In the genomic region with DNA sequence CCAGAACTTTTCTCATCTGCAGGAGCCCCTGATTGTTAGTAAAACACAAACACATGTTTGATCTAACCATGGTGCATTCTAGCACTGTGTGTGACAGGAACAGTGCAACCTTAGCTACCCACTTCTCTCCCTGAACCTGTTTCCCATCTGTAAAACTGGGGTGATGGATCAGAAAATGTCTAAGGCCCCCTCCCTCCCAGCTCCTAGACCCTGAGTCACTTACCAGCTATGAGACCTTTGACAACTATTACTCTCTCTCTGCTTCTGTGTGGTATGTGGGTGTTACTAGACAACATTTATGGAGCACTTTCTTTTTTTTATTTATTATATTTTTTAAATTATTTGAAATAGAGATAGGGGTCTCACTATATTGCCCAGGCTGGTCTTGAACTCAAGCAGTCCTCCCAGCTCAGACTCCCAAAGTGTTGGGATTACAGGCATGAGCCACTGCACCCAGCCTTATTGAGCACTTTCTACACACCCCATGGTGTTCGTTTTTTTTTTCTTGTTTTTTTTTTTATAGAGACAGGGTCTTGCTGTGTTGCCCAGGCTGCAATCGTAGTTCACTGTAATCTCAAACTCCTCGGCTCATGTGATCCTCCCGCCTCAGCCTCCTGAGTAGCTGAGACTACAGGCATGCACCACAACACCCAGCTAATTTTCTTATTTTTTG, we compare ENCODE assay signal across 1 cellular context.
TF ChIP-seq lines count a peak whose summit lies in the region.

No MANE protein-coding gene starts in this region.

TF ChIP-seq in HepG2, 621 proteins besides CTCF, POLR2A, EP300 and RAD21:
- TF ChIP-seq STAG1 (CRISPR knock-in tag; IDR thresholded peaks at IDR 0.05) (no peak), TCF12 (IDR thresholded peaks at IDR 0.05) (no peak), TCF12 (CRISPR knock-in tag; IDR thresholded peaks at IDR 0.05) (no peak), HNRNPK (IDR thresholded peaks at IDR 0.05; ENCODE audit: low read depth, low read length, poor library complexity, severe bottlenecking) (no peak), ZNF329 (CRISPR knock-in tag; IDR thresholded peaks at IDR 0.05; ENCODE audit: low read depth) (no peak), ZNF567 (CRISPR knock-in tag; IDR thresholded peaks at IDR 0.05; ENCODE audit: borderline replicate concordance) (no peak), NFYB (CRISPR knock-in tag; IDR thresholded peaks at IDR 0.05) (no peak), MTF2 (CRISPR knock-in tag; IDR thresholded peaks at IDR 0.05; ENCODE audit: borderline replicate concordance) (no peak), AGO1 (IDR thresholded peaks at IDR 0.05; ENCODE audit: low read depth, low read length, poor library complexity, severe bottlenecking) (no peak), HMG20B (CRISPR knock-in tag; conservative IDR thresholded peaks at IDR 0.05) (no peak), JARID2 (CRISPR knock-in tag; IDR thresholded peaks at IDR 0.05; ENCODE audit: insufficient replicate concordance) (no peak)
- TF ChIP-seq, protein P1, sequence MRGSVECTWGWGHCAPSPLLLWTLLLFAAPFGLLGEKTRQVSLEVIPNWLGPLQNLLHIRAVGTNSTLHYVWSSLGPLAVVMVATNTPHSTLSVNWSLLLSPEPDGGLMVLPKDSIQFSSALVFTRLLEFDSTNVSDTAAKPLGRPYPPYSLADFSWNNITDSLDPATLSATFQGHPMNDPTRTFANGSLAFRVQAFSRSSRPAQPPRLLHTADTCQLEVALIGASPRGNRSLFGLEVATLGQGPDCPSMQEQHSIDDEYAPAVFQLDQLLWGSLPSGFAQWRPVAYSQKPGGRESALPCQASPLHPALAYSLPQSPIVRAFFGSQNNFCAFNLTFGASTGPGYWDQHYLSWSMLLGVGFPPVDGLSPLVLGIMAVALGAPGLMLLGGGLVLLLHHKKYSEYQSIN (CRISPR knock-in tag; IDR thresholded peaks at IDR 0.05; ENCODE audit: borderline replicate concordance) = no peak
- TF ChIP-seq, protein P2, sequence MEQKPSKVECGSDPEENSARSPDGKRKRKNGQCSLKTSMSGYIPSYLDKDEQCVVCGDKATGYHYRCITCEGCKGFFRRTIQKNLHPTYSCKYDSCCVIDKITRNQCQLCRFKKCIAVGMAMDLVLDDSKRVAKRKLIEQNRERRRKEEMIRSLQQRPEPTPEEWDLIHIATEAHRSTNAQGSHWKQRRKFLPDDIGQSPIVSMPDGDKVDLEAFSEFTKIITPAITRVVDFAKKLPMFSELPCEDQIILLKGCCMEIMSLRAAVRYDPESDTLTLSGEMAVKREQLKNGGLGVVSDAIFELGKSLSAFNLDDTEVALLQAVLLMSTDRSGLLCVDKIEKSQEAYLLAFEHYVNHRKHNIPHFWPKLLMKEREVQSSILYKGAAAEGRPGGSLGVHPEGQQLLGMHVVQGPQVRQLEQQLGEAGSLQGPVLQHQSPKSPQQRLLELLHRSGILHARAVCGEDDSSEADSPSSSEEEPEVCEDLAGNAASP (CRISPR knock-in tag; IDR thresholded peaks at IDR 0.05; ENCODE audit: borderline replicate concordance) = no peak
- TF ChIP-seq, protein P3, sequence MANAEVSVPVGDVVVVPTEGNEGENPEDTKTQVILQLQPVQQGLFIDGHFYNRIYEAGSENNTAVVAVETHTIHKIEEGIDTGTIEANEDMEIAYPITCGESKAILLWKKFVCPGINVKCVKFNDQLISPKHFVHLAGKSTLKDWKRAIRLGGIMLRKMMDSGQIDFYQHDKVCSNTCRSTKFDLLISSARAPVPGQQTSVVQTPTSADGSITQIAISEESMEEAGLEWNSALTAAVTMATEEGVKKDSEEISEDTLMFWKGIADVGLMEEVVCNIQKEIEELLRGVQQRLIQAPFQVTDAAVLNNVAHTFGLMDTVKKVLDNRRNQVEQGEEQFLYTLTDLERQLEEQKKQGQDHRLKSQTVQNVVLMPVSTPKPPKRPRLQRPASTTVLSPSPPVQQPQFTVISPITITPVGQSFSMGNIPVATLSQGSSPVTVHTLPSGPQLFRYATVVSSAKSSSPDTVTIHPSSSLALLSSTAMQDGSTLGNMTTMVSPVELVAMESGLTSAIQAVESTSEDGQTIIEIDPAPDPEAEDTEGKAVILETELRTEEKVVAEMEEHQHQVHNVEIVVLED (CRISPR knock-in tag; IDR thresholded peaks at IDR 0.05; ENCODE audit: borderline replicate concordance) = no peak
- TF ChIP-seq, protein P4, sequence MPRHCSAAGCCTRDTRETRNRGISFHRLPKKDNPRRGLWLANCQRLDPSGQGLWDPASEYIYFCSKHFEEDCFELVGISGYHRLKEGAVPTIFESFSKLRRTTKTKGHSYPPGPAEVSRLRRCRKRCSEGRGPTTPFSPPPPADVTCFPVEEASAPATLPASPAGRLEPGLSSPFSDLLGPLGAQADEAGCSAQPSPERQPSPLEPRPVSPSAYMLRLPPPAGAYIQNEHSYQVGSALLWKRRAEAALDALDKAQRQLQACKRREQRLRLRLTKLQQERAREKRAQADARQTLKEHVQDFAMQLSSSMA (CRISPR knock-in tag; IDR thresholded peaks at IDR 0.05) = no peak
